ENCODE assay signal across 17 cellular contexts in genomic region chr20:49631856-49632418, GRCh38.
DNase-seq lines count a peak whose midpoint lies in the region; ATAC-seq and TF ChIP-seq lines count a peak whose summit lies in the region.
"Had no signal": no experiment of that assay in that cellular context is flagged by ENCODE, and none has a peak within 500 bp of the region (broad histone marks: within the 10 kb centered on the region; RNA-seq: fewer than 3 reads in every experiment).

No MANE protein-coding gene starts in this region.

- H3K27ac Mint-ChIP-seq in activated T-cell treated with anti-CD3 and anti-CD28 coated beads, Interleukin-2, amount 50 U/mL, for 24 hours: peak overlapping the region; percentile 29
- H3K27ac Mint-ChIP-seq in activated B cell treated with CpG ODN at 0.5 μM for 24 hours: peak overlapping the region; percentile 62

- CTCF ChIA-PET in activated B cell treated with CpG ODN at 0.5 μM for 24 hours (lab: Charles Lee): interaction anchor here (1.0 kb wide), 1 partner anchor 189 kb away, joined by 3 read pairs; no protein-coding TSS in a partner anchor

- TF ChIP-seq POLR2A in suprapubic skin (IDR thresholded peaks at IDR 0.05): no peak

- H3K36me3 Mint-ChIP-seq in activated T-cell treated with anti-CD3 and anti-CD28 coated beads, Interleukin-2, amount 50 U/mL, for 24 hours (ENCODE audit: low read depth): peaks cover 46% of the 10 kb centered on the region
- H3K36me3 Mint-ChIP-seq in activated B cell treated with CpG ODN at 0.5 μM for 24 hours (ENCODE audit: low read depth): peaks cover 46% of the 10 kb centered on the region

- POLR2A ChIA-PET in activated B cell treated with CpG ODN at 0.5 μM for 24 hours (lab: Charles Lee): interaction anchor here (0.9 to 2.0 kb wide), 2 partner anchors 11 to 17 kb away, joined by 3 to 5 read pairs; no protein-coding TSS in a partner anchor

- TF ChIP-seq CTCF in activated B cell treated with CpG ODN at 0.5 μM for 24 hours (IDR thresholded peaks at IDR 0.05) (no peak), lower lobe of right lung (IDR thresholded peaks at IDR 0.05) (no peak), suprapubic skin (IDR thresholded peaks at IDR 0.05) (no peak), tibial artery (IDR thresholded peaks at IDR 0.05) (no peak)

- peaks cover 32% of the 10 kb centered on the region for H3K4me1 ChIP-seq in lower lobe of right lung
- H3K4me1 ChIP-seq in suprapubic skin: peaks cover 9% of the 10 kb centered on the region
- peaks cover 0 to 20% (median 11%) of the 10 kb centered on the region in 4 donors for H3K4me1 ChIP-seq in tibial artery

- no peaks in the 10 kb centered on the region for H3K9me3 Mint-ChIP-seq in activated T-cell treated with anti-CD3 and anti-CD28 coated beads, Interleukin-2, amount 50 U/mL, for 24 hours
- peaks cover 2% of the 10 kb centered on the region for H3K9me3 Mint-ChIP-seq in activated B cell treated with CpG ODN at 0.5 μM for 24 hours

- peaks cover 5% of the 10 kb centered on the region for H3K9me3 ChIP-seq in lower lobe of right lung
- H3K9me3 ChIP-seq in suprapubic skin: no peaks in the 10 kb centered on the region
- H3K9me3 ChIP-seq in tibial artery: peaks cover 0 to 10% (median 0%) of the 10 kb centered on the region in 3 donors
- H3K9me3 ChIP-seq: colonic mucosa, left lung had no signal

- H3K4me3 ChIP-seq in lower lobe of right lung (no peak overlapping the region), suprapubic skin (no peak overlapping the region), tibial artery (no peak overlapping the region)
- H3K4me3 ChIP-seq: colonic mucosa, left lung, spleen had no signal

- TF ChIP-seq EP300 in suprapubic skin (IDR thresholded peaks at IDR 0.05): no peak

- H3K27me3 Mint-ChIP-seq in activated T-cell treated with anti-CD3 and anti-CD28 coated beads, Interleukin-2, amount 50 U/mL, for 24 hours: no peaks in the 10 kb centered on the region
- H3K27me3 Mint-ChIP-seq in activated B cell treated with CpG ODN at 0.5 μM for 24 hours: no peaks in the 10 kb centered on the region
- H3K27me3 Mint-ChIP-seq: CD4-positive, CD25-positive, alpha-beta regulatory T cell had no signal

- H3K27me3 ChIP-seq in lower lobe of right lung (ENCODE audit: low read depth): no peaks in the 10 kb centered on the region
- no peaks in the 10 kb centered on the region for H3K27me3 ChIP-seq in suprapubic skin
- no peaks in the 10 kb centered on the region for H3K27me3 ChIP-seq in tibial artery
- H3K27me3 ChIP-seq: colonic mucosa, left lung, spleen had no signal

- no peak for ATAC-seq in activated B cell treated with CpG ODN at 0.5 μM for 24 hours (ENCODE audit: low read depth)
- no peak for ATAC-seq in lower lobe of right lung
- no peak for ATAC-seq in Right ventricle myocardium inferior
- no peak for ATAC-seq in GM21619 (IDR thresholded peaks at IDR 0.05; ENCODE audit: unreplicated experiment)

- peaks cover 2% of the 10 kb centered on the region for H3K4me1 Mint-ChIP-seq in activated T-cell treated with anti-CD3 and anti-CD28 coated beads, Interleukin-2, amount 50 U/mL, for 24 hours (ENCODE audit: low read depth)
- H3K4me1 Mint-ChIP-seq in activated B cell treated with CpG ODN at 0.5 μM for 24 hours: peaks cover 49% of the 10 kb centered on the region

- peaks cover 25% of the 10 kb centered on the region for H3K36me3 ChIP-seq in lower lobe of right lung
- peaks cover 17% of the 10 kb centered on the region for H3K36me3 ChIP-seq in suprapubic skin
- peaks cover 26 to 33% (median 28%) of the 10 kb centered on the region in 3 donors for H3K36me3 ChIP-seq in tibial artery
- H3K36me3 ChIP-seq: colonic mucosa had no signal

- intact Hi-C loops in activated B cell treated with CpG ODN at 0.5 μM for 24 hours (cut with micrococcal nuclease): no loop called here
- intact Hi-C loops in lower lobe of right lung (cut with DNase I): no loop called here
- intact Hi-C loops in Right ventricle myocardium inferior (cut with DNase I): loop anchor here (5.0 kb wide), 1 partner anchor 180 kb away; the partner anchor contains the start of gene SLC9A8
- intact Hi-C loops in tibial artery (cut with DNase I; ENCODE audit: low total_unique reads): no loop called here

- H3K4me3 Mint-ChIP-seq in activated T-cell treated with anti-CD3 and anti-CD28 coated beads, Interleukin-2, amount 50 U/mL, for 24 hours: no peak overlapping the region
- peak overlapping the region; percentile 17 for H3K4me3 Mint-ChIP-seq in activated B cell treated with CpG ODN at 0.5 μM for 24 hours
- H3K4me3 Mint-ChIP-seq: CD4-positive, CD25-positive, alpha-beta regulatory T cell had no signal

- no peak for DNase-seq in activated T-cell treated with anti-CD3 and anti-CD28 coated beads, Interleukin-2, amount 50 U/mL, for 24 hours
- DNase-seq in activated T-cell treated with anti-CD3 and anti-CD28 coated beads for 4 hours: no peak
- no peak for DNase-seq in activated B cell treated with CpG ODN at 0.5 μM for 24 hours
- no peak for DNase-seq in lower lobe of right lung
- no peak for DNase-seq in suprapubic skin (ENCODE audit: low spot score in 2 of 2)
- no peak for DNase-seq in Right ventricle myocardium inferior (ENCODE audit: missing footprints)
- no peak for DNase-seq in tibial artery
- DNase-seq: activated gamma-delta T cell; CD4-positive, CD25-positive, alpha-beta regulatory T cell; colonic mucosa; DMS79; left lung; NCI-H1105 treated with DMSO at 0.1 percent for 48 hours; NCI-H82; spleen had no signal

- H3K27ac ChIP-seq in lower lobe of right lung: peak overlapping the region; percentile 56
- peak overlapping the region; percentile 26 for H3K27ac ChIP-seq in suprapubic skin
- peak overlapping the region in 1 of 2 donors; percentile 23 for H3K27ac ChIP-seq in tibial artery
- H3K27ac ChIP-seq: colonic mucosa, epithelial cell of prostate had no signal

- WGBS in suprapubic skin: 92% methylated on average over 15 of the region's 15 CpGs
